In genomic region chr15:66388576-66388975, GRCh38 we compare ENCODE assay signal across 1 cellular context.
TF ChIP-seq lines count a peak whose summit lies in the region.

No MANE protein-coding gene starts in this region.

TF ChIP-seq in HepG2, 621 proteins besides CTCF, POLR2A, EP300 and RAD21:
- TF ChIP-seq BCL6 (CRISPR knock-in tag; IDR thresholded peaks at IDR 0.05): no peak
- no peak for TF ChIP-seq ZNF337 (CRISPR knock-in tag; IDR thresholded peaks at IDR 0.05; ENCODE audit: borderline replicate concordance, low read depth)
- no peak for TF ChIP-seq AGO1 (IDR thresholded peaks at IDR 0.05; ENCODE audit: low read depth, low read length, poor library complexity, severe bottlenecking)
- TF ChIP-seq CC2D1A (CRISPR knock-in tag; IDR thresholded peaks at IDR 0.05): no peak
- TF ChIP-seq SNAPC2 (CRISPR knock-in tag; IDR thresholded peaks at IDR 0.05): no peak
- no peak for TF ChIP-seq RARA (CRISPR knock-in tag; IDR thresholded peaks at IDR 0.05)
- TF ChIP-seq ZSCAN20 (CRISPR knock-in tag; IDR thresholded peaks at IDR 0.05; ENCODE audit: borderline replicate concordance): no peak
- no peak for TF ChIP-seq HDAC1 (CRISPR knock-in tag; IDR thresholded peaks at IDR 0.05)
- no peak for TF ChIP-seq ZNF558 (CRISPR knock-in tag; IDR thresholded peaks at IDR 0.05; ENCODE audit: borderline replicate concordance)
- TF ChIP-seq ZNF430 (CRISPR knock-in tag; IDR thresholded peaks at IDR 0.05): no peak
- no peak for TF ChIP-seq PCBP2 (optimal IDR thresholded peaks at IDR 0.05; ENCODE audit: low read depth, low read length, poor library complexity, severe bottlenecking)
- TF ChIP-seq IKZF1 (IDR thresholded peaks at IDR 0.05): no peak
- TF ChIP-seq CREB3 (CRISPR knock-in tag; IDR thresholded peaks at IDR 0.05): no peak
